ENCODE assay signal across 2 cellular contexts in genomic region chr4:158580064-158580463, GRCh38.
TF ChIP-seq lines count a peak whose summit lies in the region.

No MANE protein-coding gene starts in this region.

TF ChIP-seq in HepG2, 621 proteins besides CTCF, POLR2A, EP300 and RAD21:
- no peak for TF ChIP-seq BCL6 (CRISPR knock-in tag; IDR thresholded peaks at IDR 0.05)
- TF ChIP-seq TOPORS (CRISPR knock-in tag; IDR thresholded peaks at IDR 0.05): no peak
- TF ChIP-seq PHF8 (CRISPR knock-in tag; IDR thresholded peaks at IDR 0.05): no peak
- no peak for TF ChIP-seq ZBTB26 (CRISPR knock-in tag; IDR thresholded peaks at IDR 0.05; ENCODE audit: borderline replicate concordance)
- TF ChIP-seq ZNF782 (CRISPR knock-in tag; IDR thresholded peaks at IDR 0.05; ENCODE audit: borderline replicate concordance): no peak

TF ChIP-seq in K562, 482 proteins besides CTCF, POLR2A, EP300 and RAD21:
- TF ChIP-seq HDAC1 (IDR thresholded peaks at IDR 0.05): no peak
- no peak for TF ChIP-seq ADNP (tag; IDR thresholded peaks at IDR 0.05)
- no peak for TF ChIP-seq KLF1 (tag; IDR thresholded peaks at IDR 0.05)
- no peak for TF ChIP-seq BRF2 (IDR thresholded peaks at IDR 0.05; ENCODE audit: borderline replicate concordance, insufficient read depth, insufficient read length)
- no peak for TF ChIP-seq BRD4 (IDR thresholded peaks at IDR 0.05)
- no peak for TF ChIP-seq FOXK2 (conservative IDR thresholded peaks at IDR 0.05 in 1 of 2, IDR thresholded peaks at IDR 0.05 in 1 of 2; ENCODE audit: low read depth in 2 of 2)
- TF ChIP-seq SAFB (IDR thresholded peaks at IDR 0.05; ENCODE audit: borderline replicate concordance, low read depth, low read length): no peak
- no peak for TF ChIP-seq ZNF398 (CRISPR knock-in tag; IDR thresholded peaks at IDR 0.05)
- TF ChIP-seq SAFB2 (IDR thresholded peaks at IDR 0.05; ENCODE audit: borderline replicate concordance, low read depth, low read length, severe bottlenecking): no peak
- no peak for TF ChIP-seq SMARCC2 (IDR thresholded peaks at IDR 0.05; ENCODE audit: low read depth)
- no peak for TF ChIP-seq FIP1L1 (IDR thresholded peaks at IDR 0.05; ENCODE audit: low read depth, low read length, poor library complexity, severe bottlenecking)
- TF ChIP-seq SRSF1 (IDR thresholded peaks at IDR 0.05; ENCODE audit: low read depth, low read length): no peak
- TF ChIP-seq HBP1 (CRISPR knock-in tag; IDR thresholded peaks at IDR 0.05): no peak
- no peak for TF ChIP-seq ELK3 (CRISPR knock-in tag; IDR thresholded peaks at IDR 0.05)
- TF ChIP-seq NFYB (IDR thresholded peaks at IDR 0.05; ENCODE audit: extremely low read depth, insufficient read length): no peak
